ENCODE assay signal across 1 cellular context in genomic region chr9:95330720-95331404, GRCh38.
TF ChIP-seq lines count a peak whose summit lies in the region.

No MANE protein-coding gene starts in this region.

TF ChIP-seq in HepG2, 621 proteins besides CTCF, POLR2A, EP300 and RAD21:
- peak; percentile 76 for TF ChIP-seq PITX1 (CRISPR knock-in tag; IDR thresholded peaks at IDR 0.05)
- TF ChIP-seq ESRRA (CRISPR knock-in tag; IDR thresholded peaks at IDR 0.05; ENCODE audit: low read depth) = peak; percentile 83
- TF ChIP-seq PPARG (CRISPR knock-in tag; conservative IDR thresholded peaks at IDR 0.05) = 0 out of 2 replicates have a peak, but pooled peaks have one; percentile 14
- TF ChIP-seq PHF21A (CRISPR knock-in tag; IDR thresholded peaks at IDR 0.05) = peak; percentile 22; the same call in 1 of the 2 replicates
- TF ChIP-seq NFATC3 (CRISPR knock-in tag; IDR thresholded peaks at IDR 0.05) = no peak
- TF ChIP-seq ZNF7 (CRISPR knock-in tag; IDR thresholded peaks at IDR 0.05) = peak; percentile 79
- TF ChIP-seq ZNF281 (CRISPR knock-in tag; IDR thresholded peaks at IDR 0.05; ENCODE audit: borderline replicate concordance) = no peak
- peak; percentile 89 for TF ChIP-seq ZBTB10 (CRISPR knock-in tag; IDR thresholded peaks at IDR 0.05; ENCODE audit: borderline replicate concordance)
- no peak for TF ChIP-seq ATF7-NPFF (CRISPR knock-in tag; IDR thresholded peaks at IDR 0.05; ENCODE audit: low read depth)
